In the genomic region with DNA sequence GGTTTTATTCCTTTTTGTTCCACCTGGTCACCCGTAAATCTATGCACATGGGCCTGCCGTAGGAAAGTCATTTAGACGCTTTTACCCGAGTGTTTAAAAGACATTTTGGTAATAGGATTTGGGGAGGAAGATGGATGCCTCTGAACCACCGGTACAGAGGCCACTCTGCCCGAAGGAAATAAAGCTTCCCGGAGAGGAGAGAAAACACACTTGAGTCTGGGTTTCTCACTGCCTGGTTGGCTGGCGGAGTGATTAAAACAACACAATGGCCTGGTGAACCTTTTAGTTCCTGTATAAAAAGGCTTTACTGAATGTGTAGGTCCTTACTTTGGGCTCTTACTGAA, we compare ENCODE assay signal across 8 cellular contexts. TPM values are rescaled to one million over a fixed set of nuclear protein-coding genes. Genes with fewer than 3 reads are reported as not detected.
DNase-seq lines count a peak whose midpoint lies in the region; ATAC-seq and TF ChIP-seq lines count a peak whose summit lies in the region.

No MANE protein-coding gene starts in this region.

- TF ChIP-seq POLR2A in Peyer's patch (IDR thresholded peaks at IDR 0.05): no peak

- H3K9me3 ChIP-seq in Peyer's patch: no peaks in the 10 kb centered on the region
- no peaks in the 10 kb centered on the region for H3K9me3 ChIP-seq in mammary epithelial cell (replicated peaks; ENCODE audit: insufficient read depth, low read length)
- no peaks in the 10 kb centered on the region for H3K9me3 ChIP-seq in lower lobe of right lung

- peaks cover 9 to 12% of the 10 kb centered on the region in 2 donors for H3K9me3 Mint-ChIP-seq in stimulated activated naive CD8-positive, alpha-beta T cell treated with anti-CD3 and anti-CD28 coated beads, Interleukin-15, amount 100 ng/mL, for 72 hours

- H3K27ac ChIP-seq in Peyer's patch (peak overlapping the region; percentile 75 to 96 (median 86)), mammary epithelial cell (ENCODE audit: insufficient read depth, low read depth, low read length) (peak overlapping the region; percentile 99), lower lobe of right lung (peak overlapping the region; percentile 89)

- in situ Hi-C loops in mammary epithelial cell (cut with MboI; ENCODE audit: low sequenced_read_pairs in 2 of 2): loop anchor here in 1 of 2 donors (5.0 kb wide), 1 partner anchor 45 kb away; no protein-coding TSS in a partner anchor

- TSS peak; percentile 89 for BruUV-seq in mammary epithelial cell (replicated peaks; lab: Mats Ljungman, UMichigan)

- DNase-seq in NOMO-1 treated with dmso at 0.1 percent for 144 hours (lab: John Stamatoyannopoulos, UW; ENCODE audit: unreplicated experiment): peak; percentile 42
- DNase-seq in NOMO-1 treated with DMSO at 0.1 percent for 48 hours (lab: John Stamatoyannopoulos, UW; ENCODE audit: unreplicated experiment): no peak
- DNase-seq in Peyer's patch: peak in 1 of 3 donors; percentile 57
- DNase-seq in mammary epithelial cell: no peak
- DNase-seq in lower lobe of right lung: no peak
- no peak for DNase-seq in stimulated activated naive CD8-positive, alpha-beta T cell treated with anti-CD3 and anti-CD28 coated beads, Interleukin-15, amount 100 ng/mL, for 72 hours
- no peak for DNase-seq in GOT3 (lab: John Stamatoyannopoulos, UW)

- H2AFZ ChIP-seq in mammary epithelial cell (ENCODE audit: low read depth, low read length): peak overlapping the region; percentile 79

- H3K9ac ChIP-seq in mammary epithelial cell (ENCODE audit: insufficient read depth, low read length): peak overlapping the region; percentile 96

- H3K27ac Mint-ChIP-seq in stimulated activated naive CD8-positive, alpha-beta T cell treated with anti-CD3 and anti-CD28 coated beads, Interleukin-15, amount 100 ng/mL, for 72 hours: peak overlapping the region; percentile 84 to 86

- no peaks in the 10 kb centered on the region for H3K27me3 ChIP-seq in Peyer's patch
- no peaks in the 10 kb centered on the region for H3K27me3 ChIP-seq in mammary epithelial cell (ENCODE audit: insufficient read depth, low read length)
- H3K27me3 ChIP-seq in lower lobe of right lung (ENCODE audit: low read depth): no peaks in the 10 kb centered on the region

- no peaks in the 10 kb centered on the region for H3K27me3 Mint-ChIP-seq in stimulated activated naive CD8-positive, alpha-beta T cell treated with anti-CD3 and anti-CD28 coated beads, Interleukin-15, amount 100 ng/mL, for 72 hours

- H3K4me2 ChIP-seq in mammary epithelial cell (ENCODE audit: insufficient read depth, low read depth, low read length): peak overlapping the region; percentile 88

- TF ChIP-seq CTCF in Peyer's patch (IDR thresholded peaks at IDR 0.05) (no peak), mammary epithelial cell (conservative IDR thresholded peaks at IDR 0.05 in 1 of 2, IDR thresholded peaks at IDR 0.05 in 1 of 2; ENCODE audit: extremely low read depth in 1 of 2, insufficient read depth in 1 of 2, low read depth in 1 of 2, low read length in 2 of 2) (no peak), lower lobe of right lung (IDR thresholded peaks at IDR 0.05) (no peak)

- H3K4me3 Mint-ChIP-seq in stimulated activated naive CD8-positive, alpha-beta T cell treated with anti-CD3 and anti-CD28 coated beads, Interleukin-15, amount 100 ng/mL, for 72 hours: peak overlapping the region; percentile 82 to 83

- H3K4me3 ChIP-seq in Peyer's patch: peak overlapping the region; percentile 53 to 69 (median 60)
- H3K4me3 ChIP-seq in mammary epithelial cell (replicated peaks in 1 of 3; ENCODE audit: insufficient read depth in 1 of 3, low read depth in 2 of 3, low read length in 3 of 3): peak overlapping the region; percentile 50 to 71 (median 65)
- H3K4me3 ChIP-seq in lower lobe of right lung: peak overlapping the region; percentile 75

- H3K4me1 ChIP-seq in Peyer's patch: peaks cover 0 to 6% (median 2%) of the 10 kb centered on the region in 4 donors
- H3K4me1 ChIP-seq in mammary epithelial cell (ENCODE audit: insufficient read depth, low read length): peaks cover 10% of the 10 kb centered on the region
- H3K4me1 ChIP-seq in lower lobe of right lung: peaks cover 5% of the 10 kb centered on the region

- intact Hi-C loops in mammary epithelial cell (cut with micrococcal nuclease) (loop anchor here (1.0 kb wide), 1 partner anchor 51 kb away; no protein-coding TSS in a partner anchor), lower lobe of right lung (cut with DNase I) (no loop called here)

- no peaks in the 10 kb centered on the region for H4K20me1 ChIP-seq in mammary epithelial cell (ENCODE audit: insufficient read depth, low read length)

- no peaks in the 10 kb centered on the region for H3K36me3 ChIP-seq in Peyer's patch
- no peaks in the 10 kb centered on the region for H3K36me3 ChIP-seq in mammary epithelial cell (ENCODE audit: insufficient read depth, low read length)
- no peaks in the 10 kb centered on the region for H3K36me3 ChIP-seq in lower lobe of right lung

- 15% methylated on average over 8 of the region's 8 CpGs for WGBS in mammary epithelial cell (ENCODE audit: low coverage, missing lambda C conversion rate)

- peaks cover 25% of the 10 kb centered on the region for H3K4me1 Mint-ChIP-seq in stimulated activated naive CD8-positive, alpha-beta T cell treated with anti-CD3 and anti-CD28 coated beads, Interleukin-15, amount 100 ng/mL, for 72 hours

- ATAC-seq in HG02885 (IDR thresholded peaks at IDR 0.05; ENCODE audit: poor library complexity, unreplicated experiment): peak; percentile 7
- ATAC-seq in lower lobe of right lung: peak in 1 of 2 donors; percentile 39
- no peak for ATAC-seq in stimulated activated naive CD8-positive, alpha-beta T cell treated with anti-CD3 and anti-CD28 coated beads, Interleukin-15, amount 100 ng/mL, for 72 hours

- dilution Hi-C loops in mammary epithelial cell (cut with HindIII; ENCODE audit: low sequenced_read_pairs): loop anchor here (5.0 kb wide), 2 partner anchors 50 to 55 kb away; no protein-coding TSS in a partner anchor

- CTCF ChIA-PET in mammary epithelial cell (lab: Charles Lee; ENCODE audit: low non-redundant PET): interaction anchor here (0.6 kb wide), 1 partner anchor 51 kb away, joined by 3 read pairs; no protein-coding TSS in a partner anchor

- peaks cover 8% of the 10 kb centered on the region for H3K79me2 ChIP-seq in mammary epithelial cell (ENCODE audit: insufficient read depth, low read length)

RNA-seq across cellular contexts. Expression of a gene that starts 0.8 kb away (rescaled TPM):
- total RNA-seq in Peyer's patch: 1 to 10 TPM; 1.1 to 3.3 (median 1.9) TPM
- total RNA-seq in mammary epithelial cell: 1 to 10 TPM; 2.3 to 3.4 TPM
- polyA plus RNA-seq in mammary epithelial cell: 1.3 TPM
- polyA minus RNA-seq in mammary epithelial cell: 2.2 TPM
- total RNA-seq in lower lobe of right lung: 2.7 TPM

RNA-seq across cellular contexts. Expression of a gene that starts 1.3 kb away (rescaled TPM):
- total RNA-seq in Peyer's patch (under 1 TPM in 2 of 4 donors, not detected in 2; 0.38 to 0.53 TPM), mammary epithelial cell (under 1 TPM; under 0.01 to 0.24 TPM), lower lobe of right lung (6.5 TPM)
- polyA plus RNA-seq in mammary epithelial cell: not detected
- polyA minus RNA-seq in mammary epithelial cell: not detected
